ENCODE assay signal across 16 cellular contexts in the genomic region with DNA sequence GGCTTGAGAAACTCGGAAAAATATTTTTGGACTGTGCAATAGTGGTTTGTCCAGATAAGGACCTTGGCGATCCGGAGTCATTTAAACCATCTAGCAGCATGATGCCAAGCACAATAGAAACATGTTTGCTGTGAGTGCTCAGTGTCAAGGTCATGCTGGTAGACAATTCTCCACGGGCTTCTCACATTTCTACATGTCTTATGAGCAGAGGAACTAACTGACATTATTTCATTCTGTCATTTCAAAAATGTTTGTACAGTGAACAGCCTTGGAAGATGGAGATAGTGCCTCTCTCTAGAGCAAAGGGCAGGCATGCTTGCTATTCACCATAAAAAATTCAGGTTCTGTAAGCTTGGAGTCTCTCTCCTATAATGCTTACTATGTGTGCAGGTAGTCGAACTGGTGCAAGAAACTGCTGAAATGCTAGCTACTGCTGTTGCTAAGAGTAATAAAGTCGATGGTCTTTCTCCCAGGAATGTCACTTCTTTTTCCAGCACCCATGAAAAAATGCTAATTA. TPM values are rescaled to one million over a fixed set of nuclear protein-coding genes. Genes with fewer than 3 reads are reported as not detected.
DNase-seq lines count a peak whose midpoint lies in the region; ATAC-seq and TF ChIP-seq lines count a peak whose summit lies in the region.
"Had no signal": no experiment of that assay in that cellular context is flagged by ENCODE, and none has a peak within 500 bp of the region (broad histone marks: within the 10 kb centered on the region; RNA-seq: fewer than 3 reads in every experiment).

No MANE protein-coding gene starts in this region.

- H3K27me3 ChIP-seq in Panc1 (ENCODE audit: control insufficient read depth, insufficient read depth, low read length) (no peaks in the 10 kb centered on the region), liver (ENCODE audit: control insufficient read depth in 4 of 4, insufficient read depth in 4 of 4, low read length in 3 of 4) (no peaks in the 10 kb centered on the region)
- H3K27me3 ChIP-seq: SJSA1 had no signal

- 18% methylated on average over 6 of the region's 6 CpGs for WGBS in liver

- ATAC-seq in Panc1 (0 out of 2 replicates have a peak, but pooled peaks have one; percentile 46), HG03135 (IDR thresholded peaks at IDR 0.05; ENCODE audit: unreplicated experiment) (no peak)

- POLR2A ChIA-PET in Panc1 (lab: Charles Lee): no interaction called here

- in situ Hi-C loops in Caki2 (cut with HindIII; ENCODE audit: low pct_unique_long_range_greater_than_20kb, low sequenced_read_pairs): no loop called here
- in situ Hi-C loops in Panc1 (cut with HindIII; ENCODE audit: low pct_unique_long_range_greater_than_20kb, low sequenced_read_pairs): no loop called here

- BruUV-seq in Panc1 (replicated peaks; lab: Mats Ljungman, UMichigan): no TSS peak

- DNase-seq in Caki2 (ENCODE audit: low read depth): peak; percentile 40
- DNase-seq in Panc1 (ENCODE audit: low read depth, low spot score): no peak
- peak; percentile 53 for DNase-seq in dermis blood vessel endothelial cell
- DNase-seq in retina: no peak
- DNase-seq in LoVo (ENCODE audit: low spot score): no peak
- no peak for DNase-seq in activated CD4-positive, CD25-positive, alpha-beta regulatory T cell (lab: John Stamatoyannopoulos, UW)
- DNase-seq: activated CD4-positive, alpha-beta T cell treated with anti-CD3 and anti-CD28 coated beads, Interleukin-2, amount 10 ng/mL, durations not matched to agents 24 days and 14 days; activated naive CD4-positive, alpha-beta T cell treated with anti-CD3 and anti-CD28 coated beads, Interleukin-2, amount 50 U/mL, for 16 hours; COR-L47; GDM1; NCI-H1105 treated with DMSO at 0.1 percent for 48 hours; NCI-H226; stimulated activated CD4-positive, alpha-beta T cell treated with anti-CD3 and anti-CD28 coated beads, Interleukin-1b, Interleukin-23, amount 100 ng/mL, for 48 hours had no signal

- intact Hi-C loops in Panc1 (cut with micrococcal nuclease; ENCODE audit: unreplicated experiment): no loop called here

- no peak overlapping the region for H3K9ac ChIP-seq in liver (ENCODE audit: low read depth in 1 of 2, low read length in 2 of 2)

- H3K9me3 ChIP-seq in Panc1 (ENCODE audit: control insufficient read depth, insufficient read depth, low read depth, low read length) (no peaks in the 10 kb centered on the region), liver (ENCODE audit: control insufficient read depth in 4 of 4, low read length in 3 of 4) (no peaks in the 10 kb centered on the region)
- H3K9me3 ChIP-seq: SJSA1 had no signal

- no peak overlapping the region for H3K27ac ChIP-seq in Panc1 (ENCODE audit: low read length)
- peak overlapping the region; percentile 64 to 73 for H3K27ac ChIP-seq in liver (ENCODE audit: low read depth in 1 of 2, low read length in 2 of 2)
- H3K27ac ChIP-seq: SJSA1 had no signal

- H3K4me3 ChIP-seq in Panc1 (ENCODE audit: low read depth in 2 of 2, low read length in 2 of 2) (no peak overlapping the region), liver (ENCODE audit: low read depth in 1 of 3, low read length in 3 of 3) (no peak overlapping the region)
- H3K4me3 ChIP-seq: SJSA1 had no signal

- H3K36me3 ChIP-seq in Panc1 (ENCODE audit: control insufficient read depth, insufficient read depth, low read length): no peaks in the 10 kb centered on the region; the same call in 1 of the 2 replicates
- H3K36me3 ChIP-seq in liver (ENCODE audit: control insufficient read depth in 4 of 4, insufficient read depth in 3 of 4, low read depth in 1 of 4, low read length in 3 of 4): no peaks in the 10 kb centered on the region
- H3K36me3 ChIP-seq: SJSA1 had no signal

- TF ChIP-seq RAD21 in liver (IDR thresholded peaks at IDR 0.05): peak; percentile 12 to 24

- H3K4me1 ChIP-seq in Panc1 (ENCODE audit: control insufficient read depth, insufficient read depth, low read length) (peaks cover 15% of the 10 kb centered on the region), liver (ENCODE audit: control insufficient read depth in 4 of 4, insufficient read depth in 4 of 4, low read length in 3 of 4) (peaks cover 9 to 53% (median 40%) of the 10 kb centered on the region in 4 donors)

- TF ChIP-seq CTCF in Panc1 (IDR thresholded peaks at IDR 0.05) (no peak), liver (IDR thresholded peaks at IDR 0.05; ENCODE audit: low read depth, low read length, missing input control) (no peak)

- CTCF ChIA-PET in Panc1 (lab: Charles Lee): no interaction called here

TF ChIP-seq in liver, 16 proteins besides CTCF, POLR2A, EP300 and RAD21:
- peak; percentile 72 to 83 for TF ChIP-seq HNF4A (conservative IDR thresholded peaks at IDR 0.05)
- TF ChIP-seq HNF4G (IDR thresholded peaks at IDR 0.05): no peak
- TF ChIP-seq SP1 (IDR thresholded peaks at IDR 0.05): no peak
- TF ChIP-seq NR2F2 (IDR thresholded peaks at IDR 0.05): no peak
- TF ChIP-seq, protein P1, sequence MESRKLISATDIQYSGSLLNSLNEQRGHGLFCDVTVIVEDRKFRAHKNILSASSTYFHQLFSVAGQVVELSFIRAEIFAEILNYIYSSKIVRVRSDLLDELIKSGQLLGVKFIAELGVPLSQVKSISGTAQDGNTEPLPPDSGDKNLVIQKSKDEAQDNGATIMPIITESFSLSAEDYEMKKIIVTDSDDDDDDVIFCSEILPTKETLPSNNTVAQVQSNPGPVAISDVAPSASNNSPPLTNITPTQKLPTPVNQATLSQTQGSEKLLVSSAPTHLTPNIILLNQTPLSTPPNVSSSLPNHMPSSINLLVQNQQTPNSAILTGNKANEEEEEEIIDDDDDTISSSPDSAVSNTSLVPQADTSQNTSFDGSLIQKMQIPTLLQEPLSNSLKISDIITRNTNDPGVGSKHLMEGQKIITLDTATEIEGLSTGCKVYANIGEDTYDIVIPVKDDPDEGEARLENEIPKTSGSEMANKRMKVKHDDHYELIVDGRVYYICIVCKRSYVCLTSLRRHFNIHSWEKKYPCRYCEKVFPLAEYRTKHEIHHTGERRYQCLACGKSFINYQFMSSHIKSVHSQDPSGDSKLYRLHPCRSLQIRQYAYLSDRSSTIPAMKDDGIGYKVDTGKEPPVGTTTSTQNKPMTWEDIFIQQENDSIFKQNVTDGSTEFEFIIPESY (IDR thresholded peaks at IDR 0.05): peak; percentile 68
- TF ChIP-seq JUND (IDR thresholded peaks at IDR 0.05): peak in 1 of 2 donors; percentile 68
- TF ChIP-seq GABPA (IDR thresholded peaks at IDR 0.05 in 1 of 2, conservative IDR thresholded peaks at IDR 0.05 in 1 of 2): no peak
- TF ChIP-seq, protein P2, sequence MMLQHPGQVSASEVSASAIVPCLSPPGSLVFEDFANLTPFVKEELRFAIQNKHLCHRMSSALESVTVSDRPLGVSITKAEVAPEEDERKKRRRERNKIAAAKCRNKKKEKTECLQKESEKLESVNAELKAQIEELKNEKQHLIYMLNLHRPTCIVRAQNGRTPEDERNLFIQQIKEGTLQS (IDR thresholded peaks at IDR 0.05): no peak
- TF ChIP-seq FOXA2 (IDR thresholded peaks at IDR 0.05): peak; percentile 40
- no peak for TF ChIP-seq TAF1 (conservative IDR thresholded peaks at IDR 0.05)
- TF ChIP-seq YY1 (IDR thresholded peaks at IDR 0.05): peak; percentile 58
- TF ChIP-seq, protein P3, sequence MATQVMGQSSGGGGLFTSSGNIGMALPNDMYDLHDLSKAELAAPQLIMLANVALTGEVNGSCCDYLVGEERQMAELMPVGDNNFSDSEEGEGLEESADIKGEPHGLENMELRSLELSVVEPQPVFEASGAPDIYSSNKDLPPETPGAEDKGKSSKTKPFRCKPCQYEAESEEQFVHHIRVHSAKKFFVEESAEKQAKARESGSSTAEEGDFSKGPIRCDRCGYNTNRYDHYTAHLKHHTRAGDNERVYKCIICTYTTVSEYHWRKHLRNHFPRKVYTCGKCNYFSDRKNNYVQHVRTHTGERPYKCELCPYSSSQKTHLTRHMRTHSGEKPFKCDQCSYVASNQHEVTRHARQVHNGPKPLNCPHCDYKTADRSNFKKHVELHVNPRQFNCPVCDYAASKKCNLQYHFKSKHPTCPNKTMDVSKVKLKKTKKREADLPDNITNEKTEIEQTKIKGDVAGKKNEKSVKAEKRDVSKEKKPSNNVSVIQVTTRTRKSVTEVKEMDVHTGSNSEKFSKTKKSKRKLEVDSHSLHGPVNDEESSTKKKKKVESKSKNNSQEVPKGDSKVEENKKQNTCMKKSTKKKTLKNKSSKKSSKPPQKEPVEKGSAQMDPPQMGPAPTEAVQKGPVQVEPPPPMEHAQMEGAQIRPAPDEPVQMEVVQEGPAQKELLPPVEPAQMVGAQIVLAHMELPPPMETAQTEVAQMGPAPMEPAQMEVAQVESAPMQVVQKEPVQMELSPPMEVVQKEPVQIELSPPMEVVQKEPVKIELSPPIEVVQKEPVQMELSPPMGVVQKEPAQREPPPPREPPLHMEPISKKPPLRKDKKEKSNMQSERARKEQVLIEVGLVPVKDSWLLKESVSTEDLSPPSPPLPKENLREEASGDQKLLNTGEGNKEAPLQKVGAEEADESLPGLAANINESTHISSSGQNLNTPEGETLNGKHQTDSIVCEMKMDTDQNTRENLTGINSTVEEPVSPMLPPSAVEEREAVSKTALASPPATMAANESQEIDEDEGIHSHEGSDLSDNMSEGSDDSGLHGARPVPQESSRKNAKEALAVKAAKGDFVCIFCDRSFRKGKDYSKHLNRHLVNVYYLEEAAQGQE (IDR thresholded peaks at IDR 0.05): no peak
- TF ChIP-seq FOXA1 (IDR thresholded peaks at IDR 0.05): peak; percentile 28
- TF ChIP-seq, protein P4, sequence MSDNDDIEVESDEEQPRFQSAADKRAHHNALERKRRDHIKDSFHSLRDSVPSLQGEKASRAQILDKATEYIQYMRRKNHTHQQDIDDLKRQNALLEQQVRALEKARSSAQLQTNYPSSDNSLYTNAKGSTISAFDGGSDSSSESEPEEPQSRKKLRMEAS (IDR thresholded peaks at IDR 0.05): peak; percentile 59
- peak in 1 of 2 donors; percentile 67 for TF ChIP-seq EGR1 (IDR thresholded peaks at IDR 0.05; ENCODE audit: low read depth in 2 of 2)
- peak; percentile 24 to 83 for TF ChIP-seq RXRA (IDR thresholded peaks at IDR 0.05)

RNA-seq across cellular contexts. Expression of a gene that starts 25.4 kb away (rescaled TPM):
- 157 and 173 TPM in 2 replicates for total RNA-seq in Caki2 (2014; rRNA removed; shearing (Covaris generic); ENCODE audit: low replicate concordance)
- total RNA-seq in Panc1 (2021; ENCODE audit: unreplicated experiment) (155 TPM), dermis blood vessel endothelial cell (773 and 867 TPM in 2 replicates), liver (10 to 100 TPM in 1 of 2 donors, 1 to 10 TPM in 1; 7.3 to 22.2 TPM)
- polyA plus RNA-seq in Panc1 (2012; ENCODE audit: insufficient read length): 226 TPM
- 10 to 100 TPM; 16.7 to 26.9 TPM for polyA plus RNA-seq in liver
- total RNA-seq: activated CD4-positive, alpha-beta T cell treated with anti-CD3 and anti-CD28 coated beads, Interleukin-2, amount 10 ng/mL, durations not matched to agents 24 days and 14 days had no signal

Comparison
In these comparisons a context has a peak if more than half of its experiments do, and no peak if none do; other contexts are left out.
1. DNase-seq: peak in Caki2 (single experiment) and dermis blood vessel endothelial cell (single experiment); none in Panc1 (single experiment), retina (single experiment), LoVo (single experiment) and activated CD4-positive, CD25-positive, alpha-beta regulatory T cell (0 of 4).